In the genomic region with DNA sequence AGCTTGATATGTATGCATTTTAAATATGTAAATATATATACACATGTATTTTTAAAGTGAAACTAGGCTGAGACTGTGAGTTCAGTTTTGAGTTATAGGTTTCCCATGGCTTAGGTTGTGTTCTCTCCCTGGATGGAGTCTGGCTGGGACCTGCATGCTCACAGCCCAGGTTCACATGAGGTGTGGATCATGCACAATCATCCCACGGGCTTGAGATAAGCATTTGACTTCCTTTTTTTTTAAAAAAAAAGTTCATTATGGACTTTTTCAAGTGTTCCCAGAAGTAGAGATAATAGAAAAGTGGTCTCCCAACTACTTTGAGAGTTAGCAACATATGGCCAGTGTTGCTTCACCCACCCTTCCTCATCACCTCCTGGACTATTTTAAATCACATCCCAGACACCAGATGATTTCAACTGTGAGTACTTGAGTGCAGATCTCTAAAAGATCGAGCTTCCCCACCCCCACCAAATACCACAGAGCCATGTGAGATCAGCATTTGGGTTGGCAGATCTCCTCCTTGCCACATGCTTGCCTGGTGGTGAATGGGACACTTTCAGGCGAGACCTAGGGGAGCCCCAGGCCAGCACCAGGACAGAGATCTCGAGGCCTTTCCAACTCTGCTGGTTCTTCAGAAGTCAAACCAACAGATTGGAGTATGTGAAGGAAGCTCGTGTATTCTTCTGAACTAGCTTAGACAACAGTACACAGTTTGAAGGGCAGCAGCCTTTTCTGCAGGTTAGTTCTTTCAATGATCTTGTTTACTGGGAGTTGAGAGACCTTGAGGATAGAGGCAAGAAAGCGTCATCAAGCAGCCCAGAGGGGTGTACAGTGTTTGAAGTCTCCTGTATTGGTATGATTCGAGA, we compare ENCODE assay signal across 1 cellular context.
A peak's percentile ranks its signal among the peaks of the same experiment; 100 is the strongest.
TF ChIP-seq lines count a peak whose summit lies in the region.

No MANE protein-coding gene starts in this region.

TF ChIP-seq in K562, 482 proteins besides CTCF, POLR2A, EP300 and RAD21 (continued from another document):
- no peak for TF ChIP-seq NCOA1 (IDR thresholded peaks at IDR 0.05; ENCODE audit: low read depth)
- no peak for TF ChIP-seq TAF15 (IDR thresholded peaks at IDR 0.05; ENCODE audit: low read depth, low read length)
- no peak for TF ChIP-seq HSF4 (CRISPR knock-in tag; IDR thresholded peaks at IDR 0.05; ENCODE audit: borderline replicate concordance)
- TF ChIP-seq ZNF133 (CRISPR knock-in tag; IDR thresholded peaks at IDR 0.05) = peak; percentile 8; the same call in 1 of the 2 replicates
- TF ChIP-seq PTTG1 (tag; IDR thresholded peaks at IDR 0.05; ENCODE audit: low read depth) = no peak
- no peak for TF ChIP-seq SAFB2 (IDR thresholded peaks at IDR 0.05; ENCODE audit: borderline replicate concordance, low read depth, low read length, severe bottlenecking)
- TF ChIP-seq, protein P1, sequence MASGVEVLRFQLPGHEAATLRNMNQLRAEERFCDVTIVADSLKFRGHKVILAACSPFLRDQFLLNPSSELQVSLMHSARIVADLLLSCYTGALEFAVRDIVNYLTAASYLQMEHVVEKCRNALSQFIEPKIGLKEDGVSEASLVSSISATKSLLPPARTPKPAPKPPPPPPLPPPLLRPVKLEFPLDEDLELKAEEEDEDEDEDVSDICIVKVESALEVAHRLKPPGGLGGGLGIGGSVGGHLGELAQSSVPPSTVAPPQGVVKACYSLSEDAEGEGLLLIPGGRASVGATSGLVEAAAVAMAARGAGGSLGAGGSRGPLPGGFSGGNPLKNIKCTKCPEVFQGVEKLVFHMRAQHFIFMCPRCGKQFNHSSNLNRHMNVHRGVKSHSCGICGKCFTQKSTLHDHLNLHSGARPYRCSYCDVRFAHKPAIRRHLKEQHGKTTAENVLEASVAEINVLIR (CRISPR knock-in tag; IDR thresholded peaks at IDR 0.05) = no peak
- TF ChIP-seq, protein P2, sequence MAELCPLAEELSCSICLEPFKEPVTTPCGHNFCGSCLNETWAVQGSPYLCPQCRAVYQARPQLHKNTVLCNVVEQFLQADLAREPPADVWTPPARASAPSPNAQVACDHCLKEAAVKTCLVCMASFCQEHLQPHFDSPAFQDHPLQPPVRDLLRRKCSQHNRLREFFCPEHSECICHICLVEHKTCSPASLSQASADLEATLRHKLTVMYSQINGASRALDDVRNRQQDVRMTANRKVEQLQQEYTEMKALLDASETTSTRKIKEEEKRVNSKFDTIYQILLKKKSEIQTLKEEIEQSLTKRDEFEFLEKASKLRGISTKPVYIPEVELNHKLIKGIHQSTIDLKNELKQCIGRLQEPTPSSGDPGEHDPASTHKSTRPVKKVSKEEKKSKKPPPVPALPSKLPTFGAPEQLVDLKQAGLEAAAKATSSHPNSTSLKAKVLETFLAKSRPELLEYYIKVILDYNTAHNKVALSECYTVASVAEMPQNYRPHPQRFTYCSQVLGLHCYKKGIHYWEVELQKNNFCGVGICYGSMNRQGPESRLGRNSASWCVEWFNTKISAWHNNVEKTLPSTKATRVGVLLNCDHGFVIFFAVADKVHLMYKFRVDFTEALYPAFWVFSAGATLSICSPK (IDR thresholded peaks at IDR 0.05; ENCODE audit: borderline replicate concordance) = no peak
- TF ChIP-seq ZNF212 (CRISPR knock-in tag; IDR thresholded peaks at IDR 0.05) = 0 out of 2 replicates have a peak, but pooled peaks have one; percentile 25
- TF ChIP-seq ZKSCAN3 (CRISPR knock-in tag; IDR thresholded peaks at IDR 0.05) = no peak
- no peak for TF ChIP-seq MAFG (tag; conservative IDR thresholded peaks at IDR 0.05)
- no peak for TF ChIP-seq ZNF184 (CRISPR knock-in tag; IDR thresholded peaks at IDR 0.05)
- TF ChIP-seq CEBPB (tag; IDR thresholded peaks at IDR 0.05) = peak; percentile 98
- TF ChIP-seq CTBP1 (IDR thresholded peaks at IDR 0.05; ENCODE audit: borderline replicate concordance) = no peak
- TF ChIP-seq SAFB (IDR thresholded peaks at IDR 0.05; ENCODE audit: borderline replicate concordance, low read depth, low read length) = no peak
- no peak; the same call in 1 of the 2 replicates for TF ChIP-seq DIDO1 (tag; IDR thresholded peaks at IDR 0.05; ENCODE audit: low read depth)
- no peak for TF ChIP-seq ZNF436 (CRISPR knock-in tag; IDR thresholded peaks at IDR 0.05)
- TF ChIP-seq SIX5 (IDR thresholded peaks at IDR 0.05; ENCODE audit: borderline replicate concordance in 1 of 2, insufficient read depth in 1 of 2, low read depth in 1 of 2, low read length in 2 of 2) = no peak
- TF ChIP-seq MYNN (IDR thresholded peaks at IDR 0.05) = no peak
- TF ChIP-seq MYNN (CRISPR knock-in tag; IDR thresholded peaks at IDR 0.05) = no peak
- TF ChIP-seq, protein P3, sequence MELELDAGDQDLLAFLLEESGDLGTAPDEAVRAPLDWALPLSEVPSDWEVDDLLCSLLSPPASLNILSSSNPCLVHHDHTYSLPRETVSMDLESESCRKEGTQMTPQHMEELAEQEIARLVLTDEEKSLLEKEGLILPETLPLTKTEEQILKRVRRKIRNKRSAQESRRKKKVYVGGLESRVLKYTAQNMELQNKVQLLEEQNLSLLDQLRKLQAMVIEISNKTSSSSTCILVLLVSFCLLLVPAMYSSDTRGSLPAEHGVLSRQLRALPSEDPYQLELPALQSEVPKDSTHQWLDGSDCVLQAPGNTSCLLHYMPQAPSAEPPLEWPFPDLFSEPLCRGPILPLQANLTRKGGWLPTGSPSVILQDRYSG (tag; conservative IDR thresholded peaks at IDR 0.05; ENCODE audit: low read depth) = peak; percentile 74; the same call in 1 of the 2 replicates
- TF ChIP-seq CBFA2T3 (IDR thresholded peaks at IDR 0.05) = no peak
- TF ChIP-seq RBM14 (IDR thresholded peaks at IDR 0.05; ENCODE audit: borderline replicate concordance, insufficient read depth, low read depth, low read length) = no peak
- TF ChIP-seq, protein P4, sequence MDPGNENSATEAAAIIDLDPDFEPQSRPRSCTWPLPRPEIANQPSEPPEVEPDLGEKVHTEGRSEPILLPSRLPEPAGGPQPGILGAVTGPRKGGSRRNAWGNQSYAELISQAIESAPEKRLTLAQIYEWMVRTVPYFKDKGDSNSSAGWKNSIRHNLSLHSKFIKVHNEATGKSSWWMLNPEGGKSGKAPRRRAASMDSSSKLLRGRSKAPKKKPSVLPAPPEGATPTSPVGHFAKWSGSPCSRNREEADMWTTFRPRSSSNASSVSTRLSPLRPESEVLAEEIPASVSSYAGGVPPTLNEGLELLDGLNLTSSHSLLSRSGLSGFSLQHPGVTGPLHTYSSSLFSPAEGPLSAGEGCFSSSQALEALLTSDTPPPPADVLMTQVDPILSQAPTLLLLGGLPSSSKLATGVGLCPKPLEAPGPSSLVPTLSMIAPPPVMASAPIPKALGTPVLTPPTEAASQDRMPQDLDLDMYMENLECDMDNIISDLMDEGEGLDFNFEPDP (CRISPR knock-in tag; IDR thresholded peaks at IDR 0.05) = no peak
- TF ChIP-seq ZNF785 (CRISPR knock-in tag; IDR thresholded peaks at IDR 0.05) = no peak
- peak; percentile 69; the same call in 1 of the 2 replicates for TF ChIP-seq GTF2E2 (tag; IDR thresholded peaks at IDR 0.05)
- no peak; the same call in 1 of the 2 replicates for TF ChIP-seq ZNF354B (CRISPR knock-in tag; IDR thresholded peaks at IDR 0.05)
- no peak for TF ChIP-seq TARDBP (IDR thresholded peaks at IDR 0.05)
- no peak for TF ChIP-seq NRF1 (conservative IDR thresholded peaks at IDR 0.05 in 1 of 2, IDR thresholded peaks at IDR 0.05 in 1 of 2)
- peak; percentile 49; the same call in 1 of the 2 replicates for TF ChIP-seq ZKSCAN8 (CRISPR knock-in tag; IDR thresholded peaks at IDR 0.05)
- peak; percentile 65; the same call in 1 of the 2 replicates for TF ChIP-seq ELF2 (CRISPR knock-in tag; IDR thresholded peaks at IDR 0.05)
- TF ChIP-seq ZNF507 (tag; conservative IDR thresholded peaks at IDR 0.05) = no peak
- TF ChIP-seq KLF1 (tag; IDR thresholded peaks at IDR 0.05) = peak; percentile 70; the same call in 1 of the 2 replicates
- TF ChIP-seq POLR2H (tag; IDR thresholded peaks at IDR 0.05; ENCODE audit: low read depth) = no peak
- TF ChIP-seq PYGO2 (tag; IDR thresholded peaks at IDR 0.05) = no peak
- TF ChIP-seq THRAP3 (IDR thresholded peaks at IDR 0.05; ENCODE audit: borderline replicate concordance) = no peak
- TF ChIP-seq OTX1 (CRISPR knock-in tag; IDR thresholded peaks at IDR 0.05) = 0 out of 2 replicates have a peak, but pooled peaks have one; percentile 6
- TF ChIP-seq XRCC5 (IDR thresholded peaks at IDR 0.05; ENCODE audit: low read depth, low read length) = peak; percentile 69; the same call in 1 of the 2 replicates
- TF ChIP-seq CREM (IDR thresholded peaks at IDR 0.05; ENCODE audit: low read depth) = no peak
- TF ChIP-seq SMARCA5 (IDR thresholded peaks at IDR 0.05) = no peak
- peak; percentile 41 for TF ChIP-seq HMGN3 (IDR thresholded peaks at IDR 0.05; ENCODE audit: borderline replicate concordance, extremely low read depth, insufficient read length, low read depth, low read length)
- TF ChIP-seq ARNT (IDR thresholded peaks at IDR 0.05) = no peak
- peak; percentile 77; the same call in 1 of the 2 replicates for TF ChIP-seq MAFK (IDR thresholded peaks at IDR 0.05; ENCODE audit: low read length)
- TF ChIP-seq HDAC8 (tag; IDR thresholded peaks at IDR 0.05) = peak; percentile 89; the same call in 1 of the 2 replicates
- TF ChIP-seq PHTF2 (CRISPR knock-in tag; IDR thresholded peaks at IDR 0.05) = no peak
- peak in 1 of 2 experiments; percentile 72; a peak in 2 of 4 replicates for TF ChIP-seq MAZ (CRISPR knock-in tag; conservative IDR thresholded peaks at IDR 0.05 in 1 of 2, IDR thresholded peaks at IDR 0.05 in 1 of 2)
- TF ChIP-seq, protein P5, sequence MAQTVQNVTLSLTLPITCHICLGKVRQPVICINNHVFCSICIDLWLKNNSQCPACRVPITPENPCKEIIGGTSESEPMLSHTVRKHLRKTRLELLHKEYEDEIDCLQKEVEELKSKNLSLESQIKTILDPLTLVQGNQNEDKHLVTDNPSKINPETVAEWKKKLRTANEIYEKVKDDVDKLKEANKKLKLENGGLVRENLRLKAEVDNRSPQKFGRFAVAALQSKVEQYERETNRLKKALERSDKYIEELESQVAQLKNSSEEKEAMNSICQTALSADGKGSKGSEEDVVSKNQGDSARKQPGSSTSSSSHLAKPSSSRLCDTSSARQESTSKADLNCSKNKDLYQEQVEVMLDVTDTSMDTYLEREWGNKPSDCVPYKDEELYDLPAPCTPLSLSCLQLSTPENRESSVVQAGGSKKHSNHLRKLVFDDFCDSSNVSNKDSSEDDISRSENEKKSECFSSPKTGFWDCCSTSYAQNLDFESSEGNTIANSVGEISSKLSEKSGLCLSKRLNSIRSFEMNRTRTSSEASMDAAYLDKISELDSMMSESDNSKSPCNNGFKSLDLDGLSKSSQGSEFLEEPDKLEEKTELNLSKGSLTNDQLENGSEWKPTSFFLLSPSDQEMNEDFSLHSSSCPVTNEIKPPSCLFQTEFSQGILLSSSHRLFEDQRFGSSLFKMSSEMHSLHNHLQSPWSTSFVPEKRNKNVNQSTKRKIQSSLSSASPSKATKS (CRISPR knock-in tag; IDR thresholded peaks at IDR 0.05) = 0 out of 2 replicates have a peak, but pooled peaks have one; percentile 14
- no peak for TF ChIP-seq MCM7 (IDR thresholded peaks at IDR 0.05)
- 0 out of 2 replicates have a peak, but pooled peaks have one; percentile 37 for TF ChIP-seq FOXK1 (CRISPR knock-in tag; IDR thresholded peaks at IDR 0.05; ENCODE audit: borderline replicate concordance)
- TF ChIP-seq, protein P6, sequence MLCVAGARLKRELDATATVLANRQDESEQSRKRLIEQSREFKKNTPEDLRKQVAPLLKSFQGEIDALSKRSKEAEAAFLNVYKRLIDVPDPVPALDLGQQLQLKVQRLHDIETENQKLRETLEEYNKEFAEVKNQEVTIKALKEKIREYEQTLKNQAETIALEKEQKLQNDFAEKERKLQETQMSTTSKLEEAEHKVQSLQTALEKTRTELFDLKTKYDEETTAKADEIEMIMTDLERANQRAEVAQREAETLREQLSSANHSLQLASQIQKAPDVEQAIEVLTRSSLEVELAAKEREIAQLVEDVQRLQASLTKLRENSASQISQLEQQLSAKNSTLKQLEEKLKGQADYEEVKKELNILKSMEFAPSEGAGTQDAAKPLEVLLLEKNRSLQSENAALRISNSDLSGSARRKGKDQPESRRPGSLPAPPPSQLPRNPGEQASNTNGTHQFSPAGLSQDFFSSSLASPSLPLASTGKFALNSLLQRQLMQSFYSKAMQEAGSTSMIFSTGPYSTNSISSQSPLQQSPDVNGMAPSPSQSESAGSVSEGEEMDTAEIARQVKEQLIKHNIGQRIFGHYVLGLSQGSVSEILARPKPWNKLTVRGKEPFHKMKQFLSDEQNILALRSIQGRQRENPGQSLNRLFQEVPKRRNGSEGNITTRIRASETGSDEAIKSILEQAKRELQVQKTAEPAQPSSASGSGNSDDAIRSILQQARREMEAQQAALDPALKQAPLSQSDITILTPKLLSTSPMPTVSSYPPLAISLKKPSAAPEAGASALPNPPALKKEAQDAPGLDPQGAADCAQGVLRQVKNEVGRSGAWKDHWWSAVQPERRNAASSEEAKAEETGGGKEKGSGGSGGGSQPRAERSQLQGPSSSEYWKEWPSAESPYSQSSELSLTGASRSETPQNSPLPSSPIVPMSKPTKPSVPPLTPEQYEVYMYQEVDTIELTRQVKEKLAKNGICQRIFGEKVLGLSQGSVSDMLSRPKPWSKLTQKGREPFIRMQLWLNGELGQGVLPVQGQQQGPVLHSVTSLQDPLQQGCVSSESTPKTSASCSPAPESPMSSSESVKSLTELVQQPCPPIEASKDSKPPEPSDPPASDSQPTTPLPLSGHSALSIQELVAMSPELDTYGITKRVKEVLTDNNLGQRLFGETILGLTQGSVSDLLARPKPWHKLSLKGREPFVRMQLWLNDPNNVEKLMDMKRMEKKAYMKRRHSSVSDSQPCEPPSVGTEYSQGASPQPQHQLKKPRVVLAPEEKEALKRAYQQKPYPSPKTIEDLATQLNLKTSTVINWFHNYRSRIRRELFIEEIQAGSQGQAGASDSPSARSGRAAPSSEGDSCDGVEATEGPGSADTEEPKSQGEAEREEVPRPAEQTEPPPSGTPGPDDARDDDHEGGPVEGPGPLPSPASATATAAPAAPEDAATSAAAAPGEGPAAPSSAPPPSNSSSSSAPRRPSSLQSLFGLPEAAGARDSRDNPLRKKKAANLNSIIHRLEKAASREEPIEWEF (CRISPR knock-in tag; IDR thresholded peaks at IDR 0.05) = peak; percentile 89; the same call in 1 of the 2 replicates
- TF ChIP-seq, protein P7, sequence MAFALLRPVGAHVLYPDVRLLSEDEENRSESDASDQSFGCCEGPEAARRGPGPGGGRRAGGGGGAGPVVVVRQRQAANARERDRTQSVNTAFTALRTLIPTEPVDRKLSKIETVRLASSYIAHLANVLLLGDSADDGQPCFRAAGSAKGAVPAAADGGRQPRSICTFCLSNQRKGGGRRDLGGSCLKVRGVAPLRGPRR (CRISPR knock-in tag; IDR thresholded peaks at IDR 0.05) = peak; percentile 54; the same call in 1 of the 2 replicates
- no peak for TF ChIP-seq NR2C1 (IDR thresholded peaks at IDR 0.05)
- TF ChIP-seq NR2C1 (tag; IDR thresholded peaks at IDR 0.05) = peak; percentile 41
- no peak for TF ChIP-seq KDM1A (IDR thresholded peaks at IDR 0.05)
- no peak for TF ChIP-seq GTF2F1 (IDR thresholded peaks at IDR 0.05; ENCODE audit: low read depth, low read length)
- peak; percentile 80 for TF ChIP-seq FOXJ2 (tag; IDR thresholded peaks at IDR 0.05)
